In genomic region chr12:58435647-58436046, GRCh38 we compare ENCODE assay signal across 15 cellular contexts.
A peak's percentile ranks its signal among the peaks of the same experiment; 100 is the strongest.
DNase-seq lines count a peak whose midpoint lies in the region; ATAC-seq, FAIRE-seq and TF ChIP-seq lines count a peak whose summit lies in the region.
"Had no signal": no experiment of that assay in that cellular context is flagged by ENCODE, and none has a peak within 500 bp of the region (broad histone marks: within the 10 kb centered on the region; RNA-seq: fewer than 3 reads in every experiment).

No MANE protein-coding gene starts in this region.

- no peaks in the 10 kb centered on the region for H3K9me3 ChIP-seq in naive thymus-derived CD4-positive, alpha-beta T cell (ENCODE audit: control insufficient read depth in 2 of 3, low read length in 3 of 3)
- H3K9me3 ChIP-seq: SJCRH30 had no signal

- intact Hi-C loops in naive thymus-derived CD4-positive, alpha-beta T cell (cut with micrococcal nuclease) = no loop called here

- POLR2A ChIA-PET in naive thymus-derived CD4-positive, alpha-beta T cell (lab: Charles Lee) = no interaction called here

- H3K4me3 ChIP-seq in naive thymus-derived CD4-positive, alpha-beta T cell (ENCODE audit: low read length) = no peak overlapping the region
- H3K4me3 ChIP-seq: SJCRH30 had no signal

- H3K4me1 ChIP-seq in naive thymus-derived CD4-positive, alpha-beta T cell (ENCODE audit: control insufficient read depth in 2 of 2, insufficient read depth in 2 of 2, low read length in 2 of 2) = no peaks in the 10 kb centered on the region
- H3K4me1 ChIP-seq: SJCRH30 had no signal

- H3K36me3 ChIP-seq in naive thymus-derived CD4-positive, alpha-beta T cell (ENCODE audit: control insufficient read depth in 2 of 3, insufficient read depth in 3 of 3, low read length in 3 of 3) = no peaks in the 10 kb centered on the region
- H3K36me3 ChIP-seq: SJCRH30 had no signal

- no peaks in the 10 kb centered on the region for H3K4me1 Mint-ChIP-seq in naive thymus-derived CD4-positive, alpha-beta T cell
- H3K4me1 Mint-ChIP-seq: natural killer cell had no signal

- CTCF ChIA-PET in naive thymus-derived CD4-positive, alpha-beta T cell (lab: Charles Lee) = no interaction called here

- no peaks in the 10 kb centered on the region for H3K36me3 Mint-ChIP-seq in naive thymus-derived CD4-positive, alpha-beta T cell
- H3K36me3 Mint-ChIP-seq: natural killer cell had no signal

- H3K4me3 Mint-ChIP-seq in naive thymus-derived CD4-positive, alpha-beta T cell = no peak overlapping the region
- H3K4me3 Mint-ChIP-seq: natural killer cell had no signal

- FAIRE-seq in H54 (lab: Jason Lieb, UNC) = peak; percentile 15
- FAIRE-seq: GM19239 had no signal

- ATAC-seq in GM19035 (IDR thresholded peaks at IDR 0.05; ENCODE audit: unreplicated experiment) (peak; percentile 79), HG03108 (IDR thresholded peaks at IDR 0.05; ENCODE audit: unreplicated experiment) (peak; percentile 49), GM18505 (IDR thresholded peaks at IDR 0.05; ENCODE audit: unreplicated experiment) (no peak)
- ATAC-seq in naive thymus-derived CD4-positive, alpha-beta T cell = no peak
- ATAC-seq: natural killer cell, PC-3 had no signal

- peaks cover 0 to 4% (median 0%) of the 10 kb centered on the region in 11 donors for H3K9me3 Mint-ChIP-seq in naive thymus-derived CD4-positive, alpha-beta T cell

- H3K27me3 ChIP-seq in naive thymus-derived CD4-positive, alpha-beta T cell (ENCODE audit: control insufficient read depth in 2 of 2, insufficient read depth in 2 of 2, low read length in 2 of 2) = no peaks in the 10 kb centered on the region

- H3K27ac ChIP-seq in naive thymus-derived CD4-positive, alpha-beta T cell (ENCODE audit: low read depth, low read length) = no peak overlapping the region
- H3K27ac ChIP-seq: SJCRH30 had no signal

- no peak for DNase-seq in H54 (ENCODE audit: insufficient read length, low spot score)
- DNase-seq in naive thymus-derived CD4-positive, alpha-beta T cell = no peak
- no peak for DNase-seq in DMS53 (lab: John Stamatoyannopoulos, UW)
- DNase-seq in HPDE6-E6E7 (ENCODE audit: extremely low spot score) = no peak
- DNase-seq: activated CD4-positive, alpha-beta T cell treated with anti-CD3 and anti-CD28 coated beads for 1 hour; activated gamma-delta T cell; natural killer cell; NCI-H1105 treated with DMSO at 0.1 percent for 48 hours; PC-3; SJCRH30; T1000 had no signal

- TF ChIP-seq POLR2A in H54 (IDR thresholded peaks at IDR 0.05; ENCODE audit: low read depth, low read length) (no peak), GM18505 (IDR thresholded peaks at IDR 0.05; ENCODE audit: borderline replicate concordance, extremely low read depth, insufficient read depth, insufficient read length) (no peak)

- no peak overlapping the region for H3K27ac Mint-ChIP-seq in naive thymus-derived CD4-positive, alpha-beta T cell
- H3K27ac Mint-ChIP-seq: natural killer cell had no signal

- H3K27me3 Mint-ChIP-seq in naive thymus-derived CD4-positive, alpha-beta T cell = peaks cover 0 to 35% (median 8%) of the 10 kb centered on the region in 5 donors

Comparison
In these comparisons a context has a peak if more than half of its experiments do, and no peak if none do; other contexts are left out.
1. ATAC-seq: peak in GM19035 (single experiment) and HG03108 (single experiment); none in GM18505 (single experiment) and naive thymus-derived CD4-positive, alpha-beta T cell (single experiment).